In genomic region chr14:76502219-76502618, GRCh38 we compare ENCODE assay signal across 20 cellular contexts.
DNase-seq lines count a peak whose midpoint lies in the region; ATAC-seq, FAIRE-seq and TF ChIP-seq lines count a peak whose summit lies in the region.
"Had no signal": no experiment of that assay in that cellular context is flagged by ENCODE, and none has a peak within 500 bp of the region (broad histone marks: within the 10 kb centered on the region; RNA-seq: fewer than 3 reads in every experiment).

No MANE protein-coding gene starts in this region.

- ATAC-seq in HepG2 (no peak), right lobe of liver (no peak), upper lobe of right lung (no peak)
- ATAC-seq: A549; CD8-positive, alpha-beta T cell had no signal

- TF ChIP-seq POLR2A in HepG2 (IDR thresholded peaks at IDR 0.05; ENCODE audit: insufficient read depth in 1 of 2, low read depth in 2 of 2, low read length in 2 of 2), result no peak
- TF ChIP-seq POLR2A in right lobe of liver (IDR thresholded peaks at IDR 0.05), result no peak

- WGBS in HepG2 (ENCODE audit: low lambda C conversion rate), result 45% methylated on average over 4 of the region's 4 CpGs
- WGBS in right lobe of liver (ENCODE audit: insufficient coverage, low coverage, low lambda C conversion rate, missing lambda C conversion rate), result 69% methylated on average over 4 of the region's 4 CpGs

- H3K4me1 ChIP-seq in HepG2 (ENCODE audit: insufficient read depth, low read length) (no peaks in the 10 kb centered on the region), right lobe of liver (no peaks in the 10 kb centered on the region), upper lobe of right lung (no peaks in the 10 kb centered on the region)
- H3K4me1 ChIP-seq: A549, Caco-2 had no signal

- CTCF ChIA-PET in HepG2 (lab: Yijun Ruan, JAX; ENCODE audit: low intra/inter-chr PET ratio, low total read pairs), result no interaction called here

- intact Hi-C loops in HepG2 (cut with micrococcal nuclease; ENCODE audit: unreplicated experiment) (no loop called here), right lobe of liver (cut with DNase I) (no loop called here), upper lobe of right lung (cut with DNase I) (no loop called here)

- FAIRE-seq in HepG2 (lab: Jason Lieb, UNC) (no peak), HTR-8/SVneo (lab: Jason Lieb, UNC) (peak; percentile 31), bronchial epithelial cell (lab: Jason Lieb, UNC) (peak; percentile 18)
- FAIRE-seq: A549, D721Med, G401.6, GM12892 had no signal

- TF ChIP-seq CTCF in HepG2 (CRISPR knock-in tag; IDR thresholded peaks at IDR 0.05) (no peak), right lobe of liver (IDR thresholded peaks at IDR 0.05) (no peak), bronchial epithelial cell (IDR thresholded peaks at IDR 0.05; ENCODE audit: insufficient read depth, low read length, severe bottlenecking) (no peak), upper lobe of right lung (IDR thresholded peaks at IDR 0.05) (no peak)

- POLR2A ChIA-PET in HepG2 (lab: Yijun Ruan, JAX), result no interaction called here

- H3K27ac ChIP-seq in HepG2 (ENCODE audit: extremely low read length, insufficient read depth, low read length) (no peak overlapping the region), right lobe of liver (no peak overlapping the region), upper lobe of right lung (no peak overlapping the region)
- H3K27ac ChIP-seq: 22Rv1; A549; BLaER1 treated with 17β-estradiol and CSF1 and Interleukin-3, amounts not matched to agents 10 nM and 100 nM; C4-2B had no signal

- no peaks in the 10 kb centered on the region for H4K20me1 ChIP-seq in HepG2 (ENCODE audit: insufficient read depth, low read length)
- H4K20me1 ChIP-seq: BLaER1 treated with 17β-estradiol and CSF1 and Interleukin-3, amounts not matched to agents 10 nM and 100 nM had no signal

- H3K9me3 ChIP-seq in HepG2 (ENCODE audit: low read length), result no peaks in the 10 kb centered on the region
- no peaks in the 10 kb centered on the region for H3K9me3 ChIP-seq in right lobe of liver
- H3K9me3 ChIP-seq in upper lobe of right lung, result no peaks in the 10 kb centered on the region
- H3K9me3 ChIP-seq: A549; BLaER1 treated with 17β-estradiol and CSF1 and Interleukin-3, amounts not matched to agents 10 nM and 100 nM; Caco-2 had no signal

- DNase-seq in HepG2 (ENCODE audit: low spot score), result no peak
- no peak for DNase-seq in right lobe of liver
- no peak for DNase-seq in HTR-8/SVneo (ENCODE audit: insufficient read length, low spot score)
- no peak for DNase-seq in bronchial epithelial cell (ENCODE audit: low read depth)
- no peak for DNase-seq in NCI-H187 treated with DMSO at 0.1 percent for 48 hours (lab: John Stamatoyannopoulos, UW)
- DNase-seq in upper lobe of right lung, result no peak
- DNase-seq: AML-193; Caco-2; Calu3; CD4-positive, alpha-beta T cell; CD8-positive, alpha-beta T cell; DMS79 treated with DMSO at 0.1 percent for 48 hours; GF-D8 had no signal

- H3K36me3 ChIP-seq in HepG2 (replicated peaks in 1 of 2; ENCODE audit: control insufficient read depth in 1 of 2, insufficient read depth in 2 of 2, low read length in 2 of 2) (no peaks in the 10 kb centered on the region), right lobe of liver (no peaks in the 10 kb centered on the region), bronchial epithelial cell (ENCODE audit: control insufficient read depth, insufficient read depth, low read length) (no peaks in the 10 kb centered on the region), upper lobe of right lung (no peaks in the 10 kb centered on the region)
- H3K36me3 ChIP-seq: BLaER1 treated with 17β-estradiol and CSF1 and Interleukin-3, amounts not matched to agents 10 nM and 100 nM had no signal

- TF ChIP-seq EP300 in HepG2 (IDR thresholded peaks at IDR 0.05; ENCODE audit: low read depth in 2 of 2, low read length in 2 of 2) (no peak), HepG2 (CRISPR knock-in tag; IDR thresholded peaks at IDR 0.05; ENCODE audit: borderline replicate concordance) (no peak)

- no peak overlapping the region for H3K9ac ChIP-seq in HepG2 (ENCODE audit: insufficient read depth, low read depth, low read length)
- H3K9ac ChIP-seq: BLaER1 treated with 17β-estradiol and CSF1 and Interleukin-3, amounts not matched to agents 10 nM and 100 nM had no signal

- peaks cover 2 to 7% of the 10 kb centered on the region in 2 experiments; a peak in 2 of 5 replicates for H3K27me3 ChIP-seq in HepG2 (ENCODE audit: control insufficient read depth in 1 of 2, insufficient read depth in 2 of 2, low read length in 2 of 2)
- no peaks in the 10 kb centered on the region for H3K27me3 ChIP-seq in right lobe of liver
- peaks cover 3% of the 10 kb centered on the region for H3K27me3 ChIP-seq in bronchial epithelial cell (ENCODE audit: control insufficient read depth, insufficient read depth, low read length)
- no peaks in the 10 kb centered on the region for H3K27me3 ChIP-seq in upper lobe of right lung
- H3K27me3 ChIP-seq: BLaER1 treated with 17β-estradiol and CSF1 and Interleukin-3, amounts not matched to agents 10 nM and 100 nM had no signal

- no peak overlapping the region for H2AFZ ChIP-seq in HepG2 (ENCODE audit: low read length)

- no peak overlapping the region for H3K4me3 ChIP-seq in HepG2 (replicated peaks in 1 of 3; ENCODE audit: insufficient read depth in 1 of 3, low read depth in 2 of 3, low read length in 3 of 3)
- H3K4me3 ChIP-seq in right lobe of liver, result no peak overlapping the region
- H3K4me3 ChIP-seq in bronchial epithelial cell (ENCODE audit: low read depth, low read length), result no peak overlapping the region
- H3K4me3 ChIP-seq in upper lobe of right lung, result no peak overlapping the region
- H3K4me3 ChIP-seq: A549; BLaER1 treated with 17β-estradiol and CSF1 and Interleukin-3, amounts not matched to agents 10 nM and 100 nM had no signal

- no peaks in the 10 kb centered on the region for H3K79me2 ChIP-seq in HepG2 (ENCODE audit: insufficient read depth, low read length)

- no peak for TF ChIP-seq RAD21 in HepG2 (CRISPR knock-in tag; IDR thresholded peaks at IDR 0.05)

- no peak overlapping the region for H3K4me2 ChIP-seq in HepG2 (ENCODE audit: low read depth, low read length)
- H3K4me2 ChIP-seq: A549; BLaER1 treated with 17β-estradiol and CSF1 and Interleukin-3, amounts not matched to agents 10 nM and 100 nM had no signal

- in situ Hi-C loops in HepG2 (cut with HindIII; ENCODE audit: extremely low pct_ligation_motif_present, low pct_unique_long_range_greater_than_20kb), result no loop called here

- no TSS peak for BruUV-seq in HepG2 (replicated peaks; lab: Mats Ljungman, UMichigan)

TF ChIP-seq in HepG2, 621 proteins besides CTCF, POLR2A, EP300 and RAD21:
- no peak for TF ChIP-seq ATF1 (CRISPR knock-in tag; IDR thresholded peaks at IDR 0.05)
- peak; percentile 81; the same call in 1 of the 2 replicates for TF ChIP-seq ZNF329 (CRISPR knock-in tag; IDR thresholded peaks at IDR 0.05; ENCODE audit: low read depth)
